4 cellular contexts compared by ENCODE assay signal in genomic region chr13:21538280-21538679, GRCh38.
"Had no signal": no experiment of that assay in that cellular context is flagged by ENCODE, and none has a peak within 500 bp of the region (broad histone marks: within the 10 kb centered on the region; RNA-seq: fewer than 3 reads in every experiment).

No MANE protein-coding gene starts in this region.

- H3K27ac Mint-ChIP-seq: GM23338, H9 had no signal

- H3K4me3 ChIP-seq: GM23338 had no signal

- ATAC-seq: GM23338 had no signal

- H3K4me1 Mint-ChIP-seq: H9 had no signal

- H3K4me3 Mint-ChIP-seq: GM23338, H9 had no signal

- DNase-seq: H9, HCEC 1CT, IMR-90 had no signal
